ENCODE assay signal across 13 cellular contexts in genomic region chr18:70158992-70159717, GRCh38. TPM values are rescaled to one million over a fixed set of nuclear protein-coding genes. Genes with fewer than 3 reads are reported as not detected.
DNase-seq lines count a peak whose midpoint lies in the region; ATAC-seq lines count a peak whose summit lies in the region.
"Had no signal": no experiment of that assay in that cellular context is flagged by ENCODE, and none has a peak within 500 bp of the region (broad histone marks: within the 10 kb centered on the region; RNA-seq: fewer than 3 reads in every experiment).

No MANE protein-coding gene starts in this region.

- ATAC-seq in GM18519 (IDR thresholded peaks at IDR 0.05; ENCODE audit: low FRiP score, unreplicated experiment) (peak; percentile 93), GM21367 (IDR thresholded peaks at IDR 0.05; ENCODE audit: unreplicated experiment) (peak; percentile 92), HG02885 (IDR thresholded peaks at IDR 0.05; ENCODE audit: poor library complexity, unreplicated experiment) (peak; percentile 95), HG03520 (IDR thresholded peaks at IDR 0.05; ENCODE audit: unreplicated experiment) (peak; percentile 88)
- ATAC-seq in activated CD8-positive, alpha-beta T cell treated with anti-CD3 and anti-CD28 coated beads, Interleukin-2, amount 10 ng/mL, durations not matched to agents 7 days and 5 days = no peak
- ATAC-seq: esophagus mucosa had no signal

- DNase-seq in activated CD8-positive, alpha-beta T cell treated with anti-CD3 and anti-CD28 coated beads, Interleukin-2, amount 10 ng/mL, durations not matched to agents 7 days and 5 days = no peak
- no peak for DNase-seq in stimulated activated CD4-positive, alpha-beta T cell treated with anti-CD3 and anti-CD28 coated beads, Interleukin-4, amount 100 ng/mL, for 24 hours
- DNase-seq in middle frontal gyrus (ENCODE audit: extremely low spot score, low spot score) (no peak), NCI-H2081 treated with DMSO at 0.1 percent for 48 hours (lab: John Stamatoyannopoulos, UW) (no peak)
- DNase-seq: BE2C, caudate nucleus, GDM1 had no signal

- CTCF ChIA-PET in activated CD8-positive, alpha-beta T cell treated with anti-CD3 and anti-CD28 coated beads, Interleukin-2, amount 10 ng/mL, durations not matched to agents 7 days and 5 days (lab: Charles Lee) = no interaction called here

- H3K9me3 Mint-ChIP-seq in activated CD8-positive, alpha-beta T cell treated with anti-CD3 and anti-CD28 coated beads, Interleukin-2, amount 10 ng/mL, durations not matched to agents 7 days and 5 days (ENCODE audit: insufficient read depth) = no peaks in the 10 kb centered on the region
- H3K9me3 Mint-ChIP-seq: type B pancreatic cell had no signal

- no peak overlapping the region for H3K4me3 Mint-ChIP-seq in activated CD8-positive, alpha-beta T cell treated with anti-CD3 and anti-CD28 coated beads, Interleukin-2, amount 10 ng/mL, durations not matched to agents 7 days and 5 days
- H3K4me3 Mint-ChIP-seq: type B pancreatic cell had no signal

- no peaks in the 10 kb centered on the region for H3K27me3 Mint-ChIP-seq in activated CD8-positive, alpha-beta T cell treated with anti-CD3 and anti-CD28 coated beads, Interleukin-2, amount 10 ng/mL, durations not matched to agents 7 days and 5 days (ENCODE audit: low read depth)
- H3K27me3 Mint-ChIP-seq: type B pancreatic cell had no signal

- POLR2A ChIA-PET in activated CD8-positive, alpha-beta T cell treated with anti-CD3 and anti-CD28 coated beads, Interleukin-2, amount 10 ng/mL, durations not matched to agents 7 days and 5 days (lab: Charles Lee) = no interaction called here

- peaks cover 85% of the 10 kb centered on the region for H3K36me3 Mint-ChIP-seq in activated CD8-positive, alpha-beta T cell treated with anti-CD3 and anti-CD28 coated beads, Interleukin-2, amount 10 ng/mL, durations not matched to agents 7 days and 5 days (ENCODE audit: low read depth)

- no peak overlapping the region for H3K27ac Mint-ChIP-seq in activated CD8-positive, alpha-beta T cell treated with anti-CD3 and anti-CD28 coated beads, Interleukin-2, amount 10 ng/mL, durations not matched to agents 7 days and 5 days
- H3K27ac Mint-ChIP-seq: type B pancreatic cell had no signal

- peaks cover 16% of the 10 kb centered on the region for H3K4me1 Mint-ChIP-seq in activated CD8-positive, alpha-beta T cell treated with anti-CD3 and anti-CD28 coated beads, Interleukin-2, amount 10 ng/mL, durations not matched to agents 7 days and 5 days (ENCODE audit: low read depth)

RNA-seq across cellular contexts. Expression of gene RTTN, which starts 46.3 kb away (rescaled TPM):
- total RNA-seq in activated CD8-positive, alpha-beta T cell treated with anti-CD3 and anti-CD28 coated beads, Interleukin-2, amount 10 ng/mL, durations not matched to agents 7 days and 5 days = 10 to 100 TPM; 30.1 to 30.8 TPM
